16 cellular contexts compared by ENCODE assay signal in the genomic region with DNA sequence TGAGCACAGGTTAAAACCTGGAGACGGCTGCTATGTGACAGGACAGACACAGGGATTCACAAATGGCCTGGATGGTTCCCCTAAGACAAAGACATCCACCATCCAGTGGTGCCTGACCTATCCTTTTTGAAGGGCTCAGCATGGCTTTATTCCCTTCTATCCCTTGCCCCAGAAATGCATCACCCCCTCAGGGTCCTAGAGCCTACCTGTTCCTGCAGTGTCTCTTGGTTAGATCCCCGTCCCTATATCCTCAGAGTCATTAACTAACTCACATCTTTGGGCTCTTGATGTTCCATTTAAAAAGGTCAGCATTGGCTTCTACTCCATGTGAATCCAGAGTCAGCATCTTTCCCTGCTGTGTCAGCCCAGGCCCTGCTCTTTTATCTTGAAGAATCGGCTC. TPM values are rescaled to one million over a fixed set of nuclear protein-coding genes. Genes with fewer than 3 reads are reported as not detected.
DNase-seq lines count a peak whose midpoint lies in the region; ATAC-seq lines count a peak whose summit lies in the region.
"Had no signal": no experiment of that assay in that cellular context is flagged by ENCODE, and none has a peak within 500 bp of the region (broad histone marks: within the 10 kb centered on the region; RNA-seq: fewer than 3 reads in every experiment).

No MANE protein-coding gene starts in this region.

- H3K27me3 ChIP-seq in right cardiac atrium (ENCODE audit: control insufficient read depth, insufficient read depth) (no peaks in the 10 kb centered on the region), mesenchymal stem cell (ENCODE audit: control insufficient read depth in 1 of 2, insufficient read depth in 1 of 2, low read length in 2 of 2) (no peaks in the 10 kb centered on the region)
- H3K27me3 ChIP-seq: thyroid gland had no signal

- H3K36me3 ChIP-seq in mesenchymal stem cell (ENCODE audit: control insufficient read depth in 1 of 2, insufficient read depth in 2 of 2, low read depth in 1 of 2, low read length in 2 of 2), result no peaks in the 10 kb centered on the region
- H3K36me3 ChIP-seq: thyroid gland had no signal

- H3K4me3 ChIP-seq in right cardiac atrium (ENCODE audit: low read length), result no peak overlapping the region
- peak overlapping the region in 1 of 2 experiments; percentile 34 for H3K4me3 ChIP-seq in mesenchymal stem cell (ENCODE audit: insufficient read depth in 1 of 2, low read depth in 1 of 2, low read length in 2 of 2)
- H3K4me3 ChIP-seq: thyroid gland had no signal

- no peak overlapping the region for H4K91ac ChIP-seq in mesenchymal stem cell (ENCODE audit: low read length)

- H2BK120ac ChIP-seq in mesenchymal stem cell (ENCODE audit: low read depth, low read length), result no peak overlapping the region

- H4K8ac ChIP-seq in mesenchymal stem cell (ENCODE audit: low read length), result no peak overlapping the region

- H2BK12ac ChIP-seq in mesenchymal stem cell (ENCODE audit: low read length in 2 of 2), result no peak overlapping the region

- no peak overlapping the region for H3K14ac ChIP-seq in mesenchymal stem cell (ENCODE audit: low read length in 2 of 2)

- H2AK5ac ChIP-seq in mesenchymal stem cell (ENCODE audit: low read length, severe bottlenecking), result peak overlapping the region; percentile 61

- no peaks in the 10 kb centered on the region for H3K9me3 ChIP-seq in right cardiac atrium (ENCODE audit: control insufficient read depth, low read length)
- H3K9me3 ChIP-seq in mesenchymal stem cell (ENCODE audit: control insufficient read depth, low read length), result no peaks in the 10 kb centered on the region
- H3K9me3 ChIP-seq: thyroid gland had no signal

- H3K9ac ChIP-seq in mesenchymal stem cell (ENCODE audit: low read length), result peak overlapping the region; percentile 30

- no peak overlapping the region for H2AFZ ChIP-seq in mesenchymal stem cell (ENCODE audit: low read depth, low read length)

- DNase-seq in right cardiac atrium, result no peak
- DNase-seq in left cardiac atrium, result no peak
- DNase-seq in amniotic epithelial cell (ENCODE audit: low read depth), result peak; percentile 11
- no peak for DNase-seq in mesenchymal stem cell
- DNase-seq in GM19238 (ENCODE audit: insufficient read length, low spot score), result no peak
- DNase-seq in NCI-H1694 (lab: John Stamatoyannopoulos, UW), result no peak
- no peak for DNase-seq in activated T-cell treated with anti-CD3 and anti-CD28 coated beads, Interleukin-2, amount 50 U/mL, for 1 hour
- DNase-seq: activated CD4-positive, alpha-beta T cell treated with anti-CD3 and anti-CD28 coated beads for 48 hours; activated naive CD8-positive, alpha-beta T cell treated with anti-CD3 and anti-CD28 coated beads, Interleukin-2, amount 10 ng/mL, durations not matched to agents 7 days and 5 days; foreskin melanocyte; NCI-H748 treated with DMSO at 0.1 percent for 48 hours; retina; stimulated activated CD4-positive, alpha-beta T cell treated with anti-CD3 and anti-CD28 coated beads, Interleukin-2, amount 100 ng/mL, for 48 hours; thyroid gland had no signal

- no peak overlapping the region for H2BK5ac ChIP-seq in mesenchymal stem cell (ENCODE audit: low read depth, low read length, poor library complexity, severe bottlenecking)

- intact Hi-C loops in right cardiac atrium (cut with DNase I), result no loop called here
- intact Hi-C loops in left cardiac atrium (cut with DNase I), result no loop called here

- peak overlapping the region; percentile 59 for H3K27ac ChIP-seq in right cardiac atrium (ENCODE audit: low read length)
- no peak overlapping the region for H3K27ac ChIP-seq in mesenchymal stem cell (ENCODE audit: low read length, poor library complexity, severe bottlenecking)
- H3K27ac ChIP-seq: thyroid gland had no signal

- H3K18ac ChIP-seq in mesenchymal stem cell (ENCODE audit: low read depth in 1 of 2, low read length in 2 of 2), result no peak overlapping the region

- H3K79me1 ChIP-seq in mesenchymal stem cell (replicated peaks; ENCODE audit: low read length, poor library complexity, severe bottlenecking), result no peaks in the 10 kb centered on the region

- H3K4me2 ChIP-seq in mesenchymal stem cell (ENCODE audit: low read length, poor library complexity, severe bottlenecking), result no peak overlapping the region

- no peak overlapping the region for H2BK15ac ChIP-seq in mesenchymal stem cell (ENCODE audit: low read depth, poor library complexity, severe bottlenecking)

- H3K23ac ChIP-seq in mesenchymal stem cell (ENCODE audit: low read length in 2 of 2), result no peak overlapping the region

- no peak for ATAC-seq in right cardiac atrium
- ATAC-seq in left cardiac atrium, result no peak
- no peak for ATAC-seq in HG02885 (IDR thresholded peaks at IDR 0.05; ENCODE audit: poor library complexity, unreplicated experiment)
- ATAC-seq: HepG2 had no signal

- H3K4ac ChIP-seq in mesenchymal stem cell (ENCODE audit: low read depth in 1 of 2, low read length in 2 of 2), result no peak overlapping the region

- WGBS in right cardiac atrium, result 82% methylated on average over 3 of the region's 3 CpGs
- WGBS in mesenchymal stem cell, result 65% methylated on average over 3 of the region's 3 CpGs

- H3K4me1 ChIP-seq in right cardiac atrium (ENCODE audit: control insufficient read depth, insufficient read depth, low read length) (peaks cover 2% of the 10 kb centered on the region), mesenchymal stem cell (ENCODE audit: control insufficient read depth, insufficient read depth, low read depth, low read length) (peaks cover 12% of the 10 kb centered on the region)

RNA-seq across cellular contexts. Expression of gene PPP2CA, which starts 22.0 kb away (rescaled TPM):
- total RNA-seq in right cardiac atrium (100 to 1,000 TPM; 132 to 178 (median 141) TPM), left cardiac atrium (100 to 1,000 TPM; 115 to 157 TPM)
- polyA plus RNA-seq in right cardiac atrium, result 57.9 TPM
- polyA plus RNA-seq in mesenchymal stem cell (2013, experiment 1 of 2), result 42.6 TPM
- 43.2 TPM for polyA plus RNA-seq in mesenchymal stem cell (2013, experiment 2 of 2)
